In genomic region chr11:5690216-5690615, GRCh38 we compare ENCODE assay signal across 1 cellular context.
TF ChIP-seq lines count a peak whose summit lies in the region.

No MANE protein-coding gene starts in this region.

TF ChIP-seq in IMR-90, 13 proteins besides CTCF, POLR2A, EP300 and RAD21 (continued from another document):
- TF ChIP-seq ELK1 (IDR thresholded peaks at IDR 0.05; ENCODE audit: borderline replicate concordance, low read depth, low read length), result no peak
